14 cellular contexts compared by ENCODE assay signal in the genomic region with DNA sequence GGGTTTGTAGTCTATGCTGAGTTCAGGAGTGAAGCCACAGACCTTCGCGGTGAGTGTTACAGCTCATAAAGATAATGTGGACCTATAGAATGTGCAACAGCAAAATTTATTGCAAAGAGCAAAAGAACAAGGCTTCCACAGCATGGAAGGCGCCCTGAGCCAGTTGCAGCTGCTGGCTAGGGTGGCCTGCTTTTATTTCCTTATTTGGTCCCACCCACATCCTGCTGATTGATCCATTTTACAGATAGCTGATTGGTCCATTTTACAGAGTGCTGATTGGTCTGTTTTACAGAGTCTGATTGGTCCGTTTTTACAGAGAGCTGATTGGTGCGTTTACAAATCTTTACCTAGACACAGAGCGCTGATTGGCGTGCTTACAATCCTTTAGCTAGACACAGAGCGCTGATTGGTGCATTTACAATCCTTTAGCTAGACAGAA. TPM values are rescaled to one million over a fixed set of nuclear protein-coding genes. Genes with fewer than 3 reads are reported as not detected.
DNase-seq lines count a peak whose midpoint lies in the region; ATAC-seq lines count a peak whose summit lies in the region.
"Had no signal": no experiment of that assay in that cellular context is flagged by ENCODE, and none has a peak within 500 bp of the region (broad histone marks: within the 10 kb centered on the region; RNA-seq: fewer than 3 reads in every experiment).

No MANE protein-coding gene starts in this region.

- DNase-seq in CD4-positive, CD25-positive, alpha-beta regulatory T cell: peak in 2 of 3 donors; percentile 44 to 60
- peak; percentile 26 for DNase-seq in ELR (ENCODE audit: low read depth)
- DNase-seq in RPMI7951 (ENCODE audit: low read depth): peak; percentile 31
- DNase-seq in glomerular visceral epithelial cell (ENCODE audit: extremely low spot score): peak; percentile 21
- DNase-seq in EL: no peak
- no peak for DNase-seq in amniotic stem cell (lab: John Stamatoyannopoulos, UW)
- DNase-seq: activated T-cell treated with anti-CD3 and anti-CD28 coated beads, Interleukin-2, amount 50 U/mL, for 48 hours; body of pancreas; NCI-H2029; Peyer's patch; stimulated activated CD4-positive, alpha-beta T cell treated with anti-CD3 and anti-CD28 coated beads, Interleukin-2, amount 100 ng/mL, for 48 hours; stomach had no signal

- peaks cover 5 to 11% (median 7%) of the 10 kb centered on the region in 4 donors for H3K4me1 Mint-ChIP-seq in CD4-positive, CD25-positive, alpha-beta regulatory T cell

- H3K9me3 ChIP-seq in CD4-positive, CD25-positive, alpha-beta regulatory T cell (ENCODE audit: control insufficient read depth in 2 of 2, low read length in 2 of 2): no peaks in the 10 kb centered on the region
- H3K9me3 ChIP-seq: body of pancreas, Peyer's patch, stomach had no signal

- H3K27me3 Mint-ChIP-seq in CD4-positive, CD25-positive, alpha-beta regulatory T cell: no peaks in the 10 kb centered on the region

- H3K4me3 ChIP-seq in CD4-positive, CD25-positive, alpha-beta regulatory T cell (ENCODE audit: low read depth, low read length): no peak overlapping the region
- H3K4me3 ChIP-seq: body of pancreas, Peyer's patch, stomach had no signal

- no peaks in the 10 kb centered on the region for H3K27me3 ChIP-seq in CD4-positive, CD25-positive, alpha-beta regulatory T cell (ENCODE audit: control insufficient read depth, insufficient read depth, low read length)
- H3K27me3 ChIP-seq: body of pancreas, Peyer's patch, stomach had no signal

- peak overlapping the region in 1 of 4 donors; percentile 67 for H3K4me3 Mint-ChIP-seq in CD4-positive, CD25-positive, alpha-beta regulatory T cell

- H3K27ac ChIP-seq in CD4-positive, CD25-positive, alpha-beta regulatory T cell (ENCODE audit: insufficient read depth, low read length, poor library complexity, severe bottlenecking): no peak overlapping the region
- H3K27ac ChIP-seq: body of pancreas, Peyer's patch, stomach had no signal

- peaks cover 10% of the 10 kb centered on the region for H3K36me3 Mint-ChIP-seq in CD4-positive, CD25-positive, alpha-beta regulatory T cell

- peak in 1 of 2 donors; percentile 25 for ATAC-seq in CD4-positive, CD25-positive, alpha-beta regulatory T cell (ENCODE audit: low read depth in 2 of 2)
- ATAC-seq in GM18870 (IDR thresholded peaks at IDR 0.05; ENCODE audit: unreplicated experiment): no peak
- no peak for ATAC-seq in HG02610 (IDR thresholded peaks at IDR 0.05; ENCODE audit: unreplicated experiment)
- ATAC-seq: body of pancreas had no signal

- peak overlapping the region; percentile 12 to 67 (median 60) for H3K27ac Mint-ChIP-seq in CD4-positive, CD25-positive, alpha-beta regulatory T cell

- H3K36me3 ChIP-seq in CD4-positive, CD25-positive, alpha-beta regulatory T cell (ENCODE audit: control insufficient read depth, insufficient read depth, low read length): peaks cover 5% of the 10 kb centered on the region

- no peaks in the 10 kb centered on the region for H3K4me1 ChIP-seq in CD4-positive, CD25-positive, alpha-beta regulatory T cell (ENCODE audit: control insufficient read depth, insufficient read depth, low read length, poor library complexity, severe bottlenecking)
- H3K4me1 ChIP-seq: body of pancreas, Peyer's patch, stomach had no signal

- H3K9me3 Mint-ChIP-seq in CD4-positive, CD25-positive, alpha-beta regulatory T cell: peaks cover 0 to 3% (median 0%) of the 10 kb centered on the region in 7 donors

RNA-seq across cellular contexts. Expression of gene MIA, which starts 4.2 kb away (rescaled TPM):
- not detected for total RNA-seq in CD4-positive, CD25-positive, alpha-beta regulatory T cell
- polyA plus RNA-seq in CD4-positive, CD25-positive, alpha-beta regulatory T cell: not detected
- 8.9 and 12.6 TPM in 2 replicates for total RNA-seq in RPMI7951 (2014; rRNA removed; shearing (Covaris generic))

RNA-seq across cellular contexts. Expression of gene RAB4B, which starts 6.9 kb away (rescaled TPM):
- 62.2 TPM for total RNA-seq in CD4-positive, CD25-positive, alpha-beta regulatory T cell
- polyA plus RNA-seq in CD4-positive, CD25-positive, alpha-beta regulatory T cell: 10 to 100 TPM; 72.8 to 89.3 (median 80.1) TPM
- 19.6 and 23.0 TPM in 2 replicates for total RNA-seq in RPMI7951 (2014; rRNA removed; shearing (Covaris generic))

RNA-seq across cellular contexts. Expression of gene SNRPA, which starts 20.1 kb away (rescaled TPM):
- total RNA-seq in CD4-positive, CD25-positive, alpha-beta regulatory T cell: 78.6 TPM
- 10 to 100 TPM; 36.3 to 45.7 (median 40.5) TPM for polyA plus RNA-seq in CD4-positive, CD25-positive, alpha-beta regulatory T cell
- 86.5 and 102 TPM in 2 replicates for total RNA-seq in RPMI7951 (2014; rRNA removed; shearing (Covaris generic))

RNA-seq across cellular contexts. Expression of gene ACTMAP, which starts 20.8 kb away (rescaled TPM):
- 5.5 TPM for total RNA-seq in CD4-positive, CD25-positive, alpha-beta regulatory T cell
- 1 to 10 TPM; 2.1 to 3.2 (median 2.6) TPM for polyA plus RNA-seq in CD4-positive, CD25-positive, alpha-beta regulatory T cell
- 1.3 and 1.5 TPM in 2 replicates for total RNA-seq in RPMI7951 (2014; rRNA removed; shearing (Covaris generic))

RNA-seq across cellular contexts. Expression of gene EGLN2, which starts 27.9 kb away (rescaled TPM):
- total RNA-seq in CD4-positive, CD25-positive, alpha-beta regulatory T cell: 135 TPM
- polyA plus RNA-seq in CD4-positive, CD25-positive, alpha-beta regulatory T cell: 100 to 1,000 TPM; 159 to 191 (median 177) TPM
- total RNA-seq in RPMI7951 (2014; rRNA removed; shearing (Covaris generic)): 55.3 and 64.7 TPM in 2 replicates

Comparison
In these comparisons a context has a peak if more than half of its experiments do, and no peak if none do; other contexts are left out.
1. DNase-seq: peak in CD4-positive, CD25-positive, alpha-beta regulatory T cell (2 of 3), ELR (single experiment), RPMI7951 (single experiment) and glomerular visceral epithelial cell (single experiment); none in EL (single experiment) and amniotic stem cell (single experiment).